ENCODE assay signal across 8 cellular contexts in genomic region chr14:32939254-32940065, GRCh38. TPM values are rescaled to one million over a fixed set of nuclear protein-coding genes. Genes with fewer than 3 reads are reported as not detected.
DNase-seq lines count a peak whose midpoint lies in the region; ATAC-seq and TF ChIP-seq lines count a peak whose summit lies in the region.

No MANE protein-coding gene starts in this region.

- H3K27ac Mint-ChIP-seq in activated CD4-positive, alpha-beta T cell treated with anti-CD3 and anti-CD28 coated beads, Interleukin-2, amount 10 ng/mL, durations not matched to agents 7 days and 5 days: peak overlapping the region; percentile 36
- H3K27ac Mint-ChIP-seq in activated B cell treated with CpG ODN at 0.5 μM for 24 hours (no peak overlapping the region), type B pancreatic cell (peak overlapping the region; percentile 89)

- H3K4me1 ChIP-seq in muscle layer of duodenum (ENCODE audit: control insufficient read depth in 1 of 2, insufficient read depth in 2 of 2, low read length in 2 of 2): peaks cover 0 to 14% of the 10 kb centered on the region in 2 donors

- peaks cover 6% of the 10 kb centered on the region for H3K4me1 Mint-ChIP-seq in activated CD4-positive, alpha-beta T cell treated with anti-CD3 and anti-CD28 coated beads, Interleukin-2, amount 10 ng/mL, durations not matched to agents 7 days and 5 days
- peaks cover 15% of the 10 kb centered on the region for H3K4me1 Mint-ChIP-seq in activated B cell treated with CpG ODN at 0.5 μM for 24 hours
- H3K4me1 Mint-ChIP-seq in type B pancreatic cell (ENCODE audit: unreplicated experiment): peaks cover 11% of the 10 kb centered on the region

- peak overlapping the region; percentile 90 for H3K27ac ChIP-seq in muscle layer of duodenum (ENCODE audit: low read length)

- no peaks in the 10 kb centered on the region for H3K9me3 Mint-ChIP-seq in activated CD4-positive, alpha-beta T cell treated with anti-CD3 and anti-CD28 coated beads, Interleukin-2, amount 10 ng/mL, durations not matched to agents 7 days and 5 days
- H3K9me3 Mint-ChIP-seq in activated B cell treated with CpG ODN at 0.5 μM for 24 hours: no peaks in the 10 kb centered on the region
- no peaks in the 10 kb centered on the region for H3K9me3 Mint-ChIP-seq in type B pancreatic cell

- peak overlapping the region; percentile 56 for H3K4me3 ChIP-seq in fibroblast of mammary gland (ENCODE audit: control insufficient read depth, low read depth, low read length)
- H3K4me3 ChIP-seq in muscle layer of duodenum (ENCODE audit: low read depth in 1 of 2, low read length in 2 of 2): peak overlapping the region; percentile 62 to 68

- peak overlapping the region; percentile 69 for H3K4me3 Mint-ChIP-seq in activated CD4-positive, alpha-beta T cell treated with anti-CD3 and anti-CD28 coated beads, Interleukin-2, amount 10 ng/mL, durations not matched to agents 7 days and 5 days
- H3K4me3 Mint-ChIP-seq in activated B cell treated with CpG ODN at 0.5 μM for 24 hours (peak overlapping the region; percentile 81), type B pancreatic cell (peak overlapping the region; percentile 92)

- intact Hi-C loops in activated B cell treated with CpG ODN at 0.5 μM for 24 hours (cut with micrococcal nuclease): no loop called here

- DNase-seq in activated CD4-positive, alpha-beta T cell treated with anti-CD3 and anti-CD28 coated beads, Interleukin-2, amount 10 ng/mL, durations not matched to agents 7 days and 5 days: no peak
- DNase-seq in activated CD4-positive, alpha-beta T cell treated with anti-CD3 and anti-CD28 coated beads, Interleukin-2, amount 50 U/mL, for 4 hours: no peak
- DNase-seq in LoVo (ENCODE audit: low spot score) (peak; percentile 51), activated B cell treated with CpG ODN at 0.5 μM for 24 hours (peak; percentile 17), fibroblast of mammary gland (ENCODE audit: low read depth) (peak; percentile 68), type B pancreatic cell (ENCODE audit: extremely low spot score, unreplicated experiment) (peak; percentile 82), HuH-7 (ENCODE audit: low spot score) (no peak)

- ATAC-seq in activated B cell treated with CpG ODN at 0.5 μM for 24 hours (ENCODE audit: low read depth): peak; percentile 47

- no peaks in the 10 kb centered on the region for H3K9me3 ChIP-seq in muscle layer of duodenum (ENCODE audit: control insufficient read depth in 1 of 2, low read length in 2 of 2)

- peaks cover 66% of the 10 kb centered on the region for H3K27me3 Mint-ChIP-seq in activated CD4-positive, alpha-beta T cell treated with anti-CD3 and anti-CD28 coated beads, Interleukin-2, amount 10 ng/mL, durations not matched to agents 7 days and 5 days
- H3K27me3 Mint-ChIP-seq in activated B cell treated with CpG ODN at 0.5 μM for 24 hours (peaks cover 46% of the 10 kb centered on the region), type B pancreatic cell (peaks cover 72% of the 10 kb centered on the region)

- CTCF ChIA-PET in activated CD4-positive, alpha-beta T cell treated with anti-CD3 and anti-CD28 coated beads, Interleukin-2, amount 10 ng/mL, durations not matched to agents 7 days and 5 days (lab: Charles Lee): interaction anchor here (0.7 kb wide), 1 partner anchor 338 kb away, joined by 4 read pairs; no protein-coding TSS in a partner anchor
- CTCF ChIA-PET in activated B cell treated with CpG ODN at 0.5 μM for 24 hours (lab: Charles Lee): no interaction called here

- H3K36me3 ChIP-seq in muscle layer of duodenum (ENCODE audit: control insufficient read depth in 1 of 2, insufficient read depth in 2 of 2, low read length in 2 of 2): no peaks in the 10 kb centered on the region

- peaks cover 3% of the 10 kb centered on the region for H3K36me3 Mint-ChIP-seq in activated CD4-positive, alpha-beta T cell treated with anti-CD3 and anti-CD28 coated beads, Interleukin-2, amount 10 ng/mL, durations not matched to agents 7 days and 5 days (ENCODE audit: low read depth)
- H3K36me3 Mint-ChIP-seq in activated B cell treated with CpG ODN at 0.5 μM for 24 hours (ENCODE audit: low read depth): no peaks in the 10 kb centered on the region
- H3K36me3 Mint-ChIP-seq in type B pancreatic cell: peaks cover 3% of the 10 kb centered on the region

- peaks cover 4% of the 10 kb centered on the region for H3K27me3 ChIP-seq in muscle layer of duodenum (ENCODE audit: low read depth, low read length)

- TF ChIP-seq CTCF in activated B cell treated with CpG ODN at 0.5 μM for 24 hours (IDR thresholded peaks at IDR 0.05): no peak
- TF ChIP-seq CTCF in fibroblast of mammary gland (conservative IDR thresholded peaks at IDR 0.05; ENCODE audit: control insufficient read depth, insufficient read depth, low read depth, low read length): no peak
- TF ChIP-seq CTCF in type B pancreatic cell (conservative IDR thresholded peaks at IDR 0.05): no peak

- POLR2A ChIA-PET in activated CD4-positive, alpha-beta T cell treated with anti-CD3 and anti-CD28 coated beads, Interleukin-2, amount 10 ng/mL, durations not matched to agents 7 days and 5 days (lab: Charles Lee): no interaction called here
- POLR2A ChIA-PET in activated B cell treated with CpG ODN at 0.5 μM for 24 hours (lab: Charles Lee): no interaction called here

RNA-seq across cellular contexts. Expression of gene NPAS3, which starts 0.8 kb away (rescaled TPM):
- not detected for total RNA-seq in activated CD4-positive, alpha-beta T cell treated with anti-CD3 and anti-CD28 coated beads, Interleukin-2, amount 10 ng/mL, durations not matched to agents 7 days and 5 days
- not detected in 2 replicates for total RNA-seq in activated B cell treated with CpG ODN at 0.5 μM for 24 hours
- 3.4 and 8.7 TPM in 2 replicates for total RNA-seq in type B pancreatic cell (ENCODE audit: low replicate concordance)

Comparison
In these comparisons a context has a peak if more than half of its experiments do, and no peak if none do; other contexts are left out.
1. DNase-seq: peak in LoVo (single experiment), activated B cell treated with CpG ODN at 0.5 μM for 24 hours (single experiment), fibroblast of mammary gland (single experiment) and type B pancreatic cell (single experiment); none in activated CD4-positive, alpha-beta T cell treated with anti-CD3 and anti-CD28 coated beads, Interleukin-2, amount 10 ng/mL, durations not matched to agents 7 days and 5 days (single experiment), activated CD4-positive, alpha-beta T cell treated with anti-CD3 and anti-CD28 coated beads, Interleukin-2, amount 50 U/mL, for 4 hours (0 of 2) and HuH-7 (single experiment).
2. Peak in every context shown above with its lines, with median percentiles within 50 percentile points of each other: H3K4me3 Mint-ChIP-seq.